In the genomic region with DNA sequence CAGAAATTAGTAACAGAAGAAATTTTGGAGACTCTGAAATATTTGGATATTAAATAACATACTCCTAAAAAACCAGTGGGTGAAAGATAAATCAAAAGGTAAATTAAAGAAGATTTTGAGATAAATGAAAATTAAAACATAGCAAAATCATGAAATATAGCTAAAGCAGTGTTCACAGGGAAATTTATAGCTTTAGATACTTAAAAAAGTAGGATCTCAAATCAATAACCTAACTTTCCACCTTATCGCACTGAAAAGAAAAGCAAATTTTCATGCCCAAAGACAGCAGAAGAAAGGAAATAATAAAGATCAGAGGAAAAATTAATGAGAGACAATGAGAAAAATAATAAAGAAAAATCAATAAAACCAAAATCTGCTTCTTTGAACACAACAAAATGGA, we compare ENCODE assay signal across 26 cellular contexts.
"Had no signal": no experiment of that assay in that cellular context is flagged by ENCODE, and none has a peak within 500 bp of the region (broad histone marks: within the 10 kb centered on the region; RNA-seq: fewer than 3 reads in every experiment).

No MANE protein-coding gene starts in this region.

- DNase-seq: stimulated activated CD4-positive, alpha-beta T cell treated with anti-CD3 and anti-CD28 coated beads, Interleukin-2, amount 100 ng/mL, for 48 hours; stimulated activated CD4-positive, alpha-beta T cell treated with anti-CD3 and anti-CD28 coated beads, Interleukin-4, amount 100 ng/mL, for 1 hour; stimulated activated CD4-positive, alpha-beta T cell treated with anti-CD3 and anti-CD28 coated beads, Interleukin-4, amount 100 ng/mL, for 24 hours; stimulated activated CD4-positive, alpha-beta T cell treated with anti-CD3 and anti-CD28 coated beads, Interleukin-4, amount 100 ng/mL, for 4 hours; stimulated activated CD8-positive, alpha-beta memory T cell treated with anti-CD3 and anti-CD28 coated beads, Interleukin-4, amount 100 ng/mL, for 48 hours; stimulated activated naive B cell treated with anti-CD40 and anti-IgM and Interleukin-4, amounts not matched to agents 10 μg/mL and 1 μg/mL and 100 μg/mL, for 72 hours; stimulated activated naive CD4-positive, alpha-beta T cell; stimulated activated naive CD4-positive, alpha-beta T cell treated with Interleukin-2 at 50 U/mL for 16 hours; stimulated activated naive CD8-positive, alpha-beta T cell treated with anti-CD3 and anti-CD28 coated beads, Interleukin-15, amount 100 ng/mL, for 72 hours; stimulated activated naive CD8-positive, alpha-beta T cell treated with anti-CD3 and anti-CD28 coated beads, Interleukin-15, Interleukin-2, amounts not matched to agents 100 U/mL and 50 U/mL, for 24 hours; stomach; substantia nigra; testis; thyroid gland; tibial artery; transverse colon; trophoblast cell; upper lobe of left lung; upper lobe of right lung; uterus had no signal

- H3K9me3 ChIP-seq: stomach, suprapubic skin, testis, thoracic aorta, thyroid gland, tibial artery, transverse colon, upper lobe of left lung, upper lobe of right lung, uterus, vagina had no signal

- H3K36me3 ChIP-seq: stomach, suprapubic skin, thoracic aorta, thyroid gland, tibial artery, tibial nerve, transverse colon, upper lobe of left lung, upper lobe of right lung, uterus, vagina had no signal

- H3K4me1 ChIP-seq: stomach, suprapubic skin, testis, thyroid gland, tibial nerve, transverse colon, upper lobe of left lung, upper lobe of right lung, uterus, vagina had no signal

- H3K27ac ChIP-seq: stomach, suprapubic skin, testis, thoracic aorta, thyroid gland, tibial artery, tibial nerve, transverse colon, upper lobe of left lung, upper lobe of right lung, uterus, vagina had no signal

- H3K4me3 ChIP-seq: stomach, suprapubic skin, testis, thoracic aorta, thyroid gland, tibial artery, tibial nerve, transverse colon, upper lobe of left lung, upper lobe of right lung, uterus, vagina had no signal

- H3K27me3 ChIP-seq: stomach, suprapubic skin, testis, thyroid gland, tibial artery, tibial nerve, transverse colon, upper lobe of left lung, upper lobe of right lung, uterus, vagina had no signal

- ATAC-seq: stimulated activated effector memory CD8-positive, alpha-beta T cell treated with anti-CD3 and anti-CD28 coated beads, Interleukin-12 subunit alpha, Interleukin-12 subunit beta, amount 100 ng/mL, for 72 hours; stimulated activated memory B cell treated with anti-CD40 and anti-IgM and Interleukin-4, amounts not matched to agents 10 μg/mL and 1 μg/mL and 100 μg/mL, for 72 hours; stimulated activated naive B cell treated with anti-CD40 and anti-IgM and Interleukin-4, amounts not matched to agents 10 μg/mL and 1 μg/mL and 100 μg/mL, for 72 hours; stimulated activated naive CD8-positive, alpha-beta T cell treated with anti-CD3 and anti-CD28 coated beads, Interleukin-15, amount 100 ng/mL, for 72 hours; stimulated activated naive CD8-positive, alpha-beta T cell treated with anti-CD3 and anti-CD28 coated beads, Interleukin-15, Interleukin-2, amounts not matched to agents 100 U/mL and 50 U/mL, for 24 hours; upper lobe of right lung had no signal
